2 cellular contexts compared by ENCODE assay signal in the genomic region with DNA sequence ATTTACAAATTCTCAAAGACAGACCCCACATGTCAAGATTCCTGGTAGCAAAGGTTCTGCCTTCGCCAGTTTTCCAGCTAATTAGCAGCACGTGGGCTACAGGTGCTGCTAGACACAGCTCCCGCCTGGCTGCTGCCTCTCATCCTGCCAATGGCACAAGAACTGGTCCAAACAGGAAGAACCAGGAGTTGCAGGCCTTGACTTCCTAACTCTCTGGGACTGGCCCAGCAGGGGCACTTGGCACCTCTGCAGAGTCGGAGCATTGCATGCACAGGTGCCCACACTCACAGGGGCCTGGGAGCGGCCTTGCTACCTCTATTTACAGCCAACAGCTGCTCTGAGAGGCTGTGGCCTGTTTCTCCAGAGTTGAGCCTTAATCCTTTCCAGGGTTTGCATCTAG.
TF ChIP-seq lines count a peak whose summit lies in the region.

No MANE protein-coding gene starts in this region.

TF ChIP-seq in SK-N-SH, 30 proteins besides CTCF, POLR2A, EP300 and RAD21:
- TF ChIP-seq TCF12 (IDR thresholded peaks at IDR 0.05) = no peak
- TF ChIP-seq CHD2 (IDR thresholded peaks at IDR 0.05; ENCODE audit: low read length, partially characterized antibody) = no peak
- TF ChIP-seq FOXM1 (IDR thresholded peaks at IDR 0.05; ENCODE audit: low read depth) = no peak
- TF ChIP-seq, protein P1, sequence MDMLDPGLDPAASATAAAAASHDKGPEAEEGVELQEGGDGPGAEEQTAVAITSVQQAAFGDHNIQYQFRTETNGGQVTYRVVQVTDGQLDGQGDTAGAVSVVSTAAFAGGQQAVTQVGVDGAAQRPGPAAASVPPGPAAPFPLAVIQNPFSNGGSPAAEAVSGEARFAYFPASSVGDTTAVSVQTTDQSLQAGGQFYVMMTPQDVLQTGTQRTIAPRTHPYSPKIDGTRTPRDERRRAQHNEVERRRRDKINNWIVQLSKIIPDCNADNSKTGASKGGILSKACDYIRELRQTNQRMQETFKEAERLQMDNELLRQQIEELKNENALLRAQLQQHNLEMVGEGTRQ (IDR thresholded peaks at IDR 0.05; ENCODE audit: borderline replicate concordance, low read depth, low read length) = no peak
- TF ChIP-seq RFX5 (IDR thresholded peaks at IDR 0.05; ENCODE audit: low read length) = no peak
- no peak for TF ChIP-seq NFIC (IDR thresholded peaks at IDR 0.05; ENCODE audit: borderline replicate concordance)
- TF ChIP-seq SIN3A (IDR thresholded peaks at IDR 0.05; ENCODE audit: borderline replicate concordance, low read depth, low read length) = no peak
- no peak for TF ChIP-seq NRF1 (IDR thresholded peaks at IDR 0.05; ENCODE audit: low read depth, low read length)
TF ChIP-seq in SK-N-SH: peak in this region for 0.

TF ChIP-seq in SK-N-SH treated with all-trans-retinoic acid at 6 μM for 48 hours, 23 proteins besides CTCF, POLR2A, EP300 and RAD21:
- TF ChIP-seq ESRRG (CRISPR knock-in tag; IDR thresholded peaks at IDR 0.05) (no peak), ZNF70 (CRISPR knock-in tag; IDR thresholded peaks at IDR 0.05) (no peak), PPARA (CRISPR knock-in tag; IDR thresholded peaks at IDR 0.05; ENCODE audit: borderline replicate concordance) (no peak), GLIS3 (CRISPR knock-in tag; IDR thresholded peaks at IDR 0.05) (no peak), ZNF8 (CRISPR knock-in tag; IDR thresholded peaks at IDR 0.05) (no peak), CSDC2 (CRISPR knock-in tag; IDR thresholded peaks at IDR 0.05) (no peak), ZC3H10 (CRISPR knock-in tag; IDR thresholded peaks at IDR 0.05) (no peak), ZNF565 (CRISPR knock-in tag; conservative IDR thresholded peaks at IDR 0.05; ENCODE audit: low read depth) (no peak), TOX (CRISPR knock-in tag; IDR thresholded peaks at IDR 0.05; ENCODE audit: borderline replicate concordance) (no peak), ARNTL (CRISPR knock-in tag; IDR thresholded peaks at IDR 0.05; ENCODE audit: borderline replicate concordance, low read depth) (no peak), TCF4 (CRISPR knock-in tag; IDR thresholded peaks at IDR 0.05; ENCODE audit: borderline replicate concordance) (no peak)
- TF ChIP-seq, protein P2, sequence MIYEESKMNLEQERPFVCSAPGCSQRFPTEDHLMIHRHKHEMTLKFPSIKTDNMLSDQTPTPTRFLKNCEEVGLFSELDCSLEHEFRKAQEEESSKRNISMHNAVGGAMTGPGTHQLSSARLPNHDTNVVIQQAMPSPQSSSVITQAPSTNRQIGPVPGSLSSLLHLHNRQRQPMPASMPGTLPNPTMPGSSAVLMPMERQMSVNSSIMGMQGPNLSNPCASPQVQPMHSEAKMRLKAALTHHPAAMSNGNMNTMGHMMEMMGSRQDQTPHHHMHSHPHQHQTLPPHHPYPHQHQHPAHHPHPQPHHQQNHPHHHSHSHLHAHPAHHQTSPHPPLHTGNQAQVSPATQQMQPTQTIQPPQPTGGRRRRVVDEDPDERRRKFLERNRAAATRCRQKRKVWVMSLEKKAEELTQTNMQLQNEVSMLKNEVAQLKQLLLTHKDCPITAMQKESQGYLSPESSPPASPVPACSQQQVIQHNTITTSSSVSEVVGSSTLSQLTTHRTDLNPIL (CRISPR knock-in tag; IDR thresholded peaks at IDR 0.05; ENCODE audit: low read depth) = no peak
- TF ChIP-seq, protein P3, sequence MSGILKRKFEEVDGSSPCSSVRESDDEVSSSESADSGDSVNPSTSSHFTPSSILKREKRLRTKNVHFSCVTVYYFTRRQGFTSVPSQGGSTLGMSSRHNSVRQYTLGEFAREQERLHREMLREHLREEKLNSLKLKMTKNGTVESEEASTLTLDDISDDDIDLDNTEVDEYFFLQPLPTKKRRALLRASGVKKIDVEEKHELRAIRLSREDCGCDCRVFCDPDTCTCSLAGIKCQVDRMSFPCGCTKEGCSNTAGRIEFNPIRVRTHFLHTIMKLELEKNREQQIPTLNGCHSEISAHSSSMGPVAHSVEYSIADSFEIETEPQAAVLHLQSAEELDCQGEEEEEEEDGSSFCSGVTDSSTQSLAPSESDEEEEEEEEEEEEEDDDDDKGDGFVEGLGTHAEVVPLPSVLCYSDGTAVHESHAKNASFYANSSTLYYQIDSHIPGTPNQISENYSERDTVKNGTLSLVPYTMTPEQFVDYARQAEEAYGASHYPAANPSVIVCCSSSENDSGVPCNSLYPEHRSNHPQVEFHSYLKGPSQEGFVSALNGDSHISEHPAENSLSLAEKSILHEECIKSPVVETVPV (CRISPR knock-in tag; IDR thresholded peaks at IDR 0.05) = no peak
- TF ChIP-seq, protein P4, sequence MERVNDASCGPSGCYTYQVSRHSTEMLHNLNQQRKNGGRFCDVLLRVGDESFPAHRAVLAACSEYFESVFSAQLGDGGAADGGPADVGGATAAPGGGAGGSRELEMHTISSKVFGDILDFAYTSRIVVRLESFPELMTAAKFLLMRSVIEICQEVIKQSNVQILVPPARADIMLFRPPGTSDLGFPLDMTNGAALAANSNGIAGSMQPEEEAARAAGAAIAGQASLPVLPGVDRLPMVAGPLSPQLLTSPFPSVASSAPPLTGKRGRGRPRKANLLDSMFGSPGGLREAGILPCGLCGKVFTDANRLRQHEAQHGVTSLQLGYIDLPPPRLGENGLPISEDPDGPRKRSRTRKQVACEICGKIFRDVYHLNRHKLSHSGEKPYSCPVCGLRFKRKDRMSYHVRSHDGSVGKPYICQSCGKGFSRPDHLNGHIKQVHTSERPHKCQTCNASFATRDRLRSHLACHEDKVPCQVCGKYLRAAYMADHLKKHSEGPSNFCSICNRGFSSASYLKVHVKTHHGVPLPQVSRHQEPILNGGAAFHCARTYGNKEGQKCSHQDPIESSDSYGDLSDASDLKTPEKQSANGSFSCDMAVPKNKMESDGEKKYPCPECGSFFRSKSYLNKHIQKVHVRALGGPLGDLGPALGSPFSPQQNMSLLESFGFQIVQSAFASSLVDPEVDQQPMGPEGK (CRISPR knock-in tag; IDR thresholded peaks at IDR 0.05; ENCODE audit: borderline replicate concordance) = no peak
- TF ChIP-seq, protein P5, sequence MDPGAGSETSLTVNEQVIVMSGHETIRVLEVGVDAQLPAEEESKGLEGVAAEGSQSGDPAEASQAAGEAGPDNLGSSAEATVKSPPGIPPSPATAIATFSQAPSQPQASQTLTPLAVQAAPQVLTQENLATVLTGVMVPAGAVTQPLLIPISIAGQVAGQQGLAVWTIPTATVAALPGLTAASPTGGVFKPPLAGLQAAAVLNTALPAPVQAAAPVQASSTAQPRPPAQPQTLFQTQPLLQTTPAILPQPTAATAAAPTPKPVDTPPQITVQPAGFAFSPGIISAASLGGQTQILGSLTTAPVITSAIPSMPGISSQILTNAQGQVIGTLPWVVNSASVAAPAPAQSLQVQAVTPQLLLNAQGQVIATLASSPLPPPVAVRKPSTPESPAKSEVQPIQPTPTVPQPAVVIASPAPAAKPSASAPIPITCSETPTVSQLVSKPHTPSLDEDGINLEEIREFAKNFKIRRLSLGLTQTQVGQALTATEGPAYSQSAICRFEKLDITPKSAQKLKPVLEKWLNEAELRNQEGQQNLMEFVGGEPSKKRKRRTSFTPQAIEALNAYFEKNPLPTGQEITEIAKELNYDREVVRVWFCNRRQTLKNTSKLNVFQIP (CRISPR knock-in tag; IDR thresholded peaks at IDR 0.05; ENCODE audit: borderline replicate concordance, low read depth) = no peak
TF ChIP-seq in SK-N-SH treated with all-trans-retinoic acid at 6 μM for 48 hours: peak in this region for 0.
